21 cellular contexts compared by ENCODE assay signal in the genomic region with DNA sequence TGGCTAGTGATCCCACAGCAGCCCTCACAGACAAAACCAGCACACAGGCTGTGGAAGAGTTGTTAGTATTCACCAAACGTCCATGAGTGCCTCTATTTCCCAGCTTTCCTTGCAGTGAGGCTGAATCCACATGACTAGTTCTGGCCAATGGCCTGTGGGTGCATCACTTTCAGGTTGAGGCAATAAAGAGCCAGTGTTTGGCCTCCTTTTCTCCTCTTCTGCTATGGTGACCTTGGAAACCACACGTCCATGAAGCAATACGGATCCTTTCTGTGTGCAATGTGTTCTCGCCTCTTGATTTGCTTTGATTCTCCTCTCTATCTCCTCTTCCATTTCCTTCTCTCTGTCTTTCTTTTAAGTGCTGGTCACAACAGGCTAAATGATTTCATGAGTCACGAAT.
"Had no signal": no experiment of that assay in that cellular context is flagged by ENCODE, and none has a peak within 500 bp of the region (broad histone marks: within the 10 kb centered on the region; RNA-seq: fewer than 3 reads in every experiment).

No MANE protein-coding gene starts in this region.

- H3K36me3 Mint-ChIP-seq: stimulated activated effector memory CD8-positive, alpha-beta T cell treated with anti-CD3 and anti-CD28 coated beads, Interleukin-12 subunit alpha, Interleukin-12 subunit beta, amount 100 ng/mL, for 72 hours had no signal

- H3K4me3 ChIP-seq: colonic mucosa, esophagus squamous epithelium, hepatocyte, mucosa of descending colon, ovary, suprapubic skin, thyroid gland, upper lobe of left lung, uterus had no signal

- H3K27ac ChIP-seq: colonic mucosa, esophagus squamous epithelium, foreskin keratinocyte, hepatocyte, ovary, suprapubic skin, thyroid gland, upper lobe of left lung, uterus had no signal

- ATAC-seq: foreskin keratinocyte; left colon; mucosa of descending colon; naive thymus-derived CD8-positive, alpha-beta T cell; right cardiac atrium; stimulated activated effector memory CD8-positive, alpha-beta T cell treated with anti-CD3 and anti-CD28 coated beads, Interleukin-12 subunit alpha, Interleukin-12 subunit beta, amount 100 ng/mL, for 72 hours; stimulated activated naive CD8-positive, alpha-beta T cell treated with anti-CD3 and anti-CD28 coated beads, Interleukin-15, Interleukin-2, amounts not matched to agents 100 U/mL and 50 U/mL, for 24 hours had no signal

- H3K27me3 ChIP-seq: colonic mucosa, foreskin keratinocyte, hepatocyte, ovary, suprapubic skin, thyroid gland, upper lobe of left lung, uterus had no signal

- H3K4me2 ChIP-seq: hepatocyte had no signal

- DNase-seq: colonic mucosa; dermis blood vessel endothelial cell; esophagus squamous epithelium; foreskin keratinocyte; head of caudate nucleus; kidney; left colon; mucosa of descending colon; naive thymus-derived CD8-positive, alpha-beta T cell; ovary; right cardiac atrium; stimulated activated CD4-positive, alpha-beta T cell treated with anti-CD3 and anti-CD28 coated beads, Interleukin-4, amount 100 ng/mL, for 1 hour; stimulated activated CD8-positive, alpha-beta memory T cell treated with anti-CD3 and anti-CD28 coated beads, Interleukin-4, amount 100 ng/mL, for 48 hours; stimulated activated naive CD8-positive, alpha-beta T cell treated with anti-CD3 and anti-CD28 coated beads, Interleukin-15, Interleukin-2, amounts not matched to agents 100 U/mL and 50 U/mL, for 24 hours; thyroid gland; upper lobe of left lung; uterus had no signal

- H3K9me3 ChIP-seq: colonic mucosa, esophagus squamous epithelium, mucosa of descending colon, suprapubic skin, thyroid gland, upper lobe of left lung, uterus had no signal

- H3K4me1 Mint-ChIP-seq: naive thymus-derived CD8-positive, alpha-beta T cell; stimulated activated effector memory CD8-positive, alpha-beta T cell treated with anti-CD3 and anti-CD28 coated beads, Interleukin-12 subunit alpha, Interleukin-12 subunit beta, amount 100 ng/mL, for 72 hours had no signal

- H3K27ac Mint-ChIP-seq: naive thymus-derived CD8-positive, alpha-beta T cell; progenitor cell of endocrine pancreas; stimulated activated effector memory CD8-positive, alpha-beta T cell treated with anti-CD3 and anti-CD28 coated beads, Interleukin-12 subunit alpha, Interleukin-12 subunit beta, amount 100 ng/mL, for 72 hours had no signal

- H3K36me3 ChIP-seq: colonic mucosa, esophagus squamous epithelium, ovary, suprapubic skin, thyroid gland, upper lobe of left lung, uterus had no signal

- H3K79me2 ChIP-seq: hepatocyte had no signal

- H3K4me3 Mint-ChIP-seq: naive thymus-derived CD8-positive, alpha-beta T cell; stimulated activated effector memory CD8-positive, alpha-beta T cell treated with anti-CD3 and anti-CD28 coated beads, Interleukin-12 subunit alpha, Interleukin-12 subunit beta, amount 100 ng/mL, for 72 hours had no signal

- H2AFZ ChIP-seq: hepatocyte had no signal

- H3K4me1 ChIP-seq: colonic mucosa, esophagus squamous epithelium, suprapubic skin, thyroid gland, upper lobe of left lung, uterus had no signal

- H3K27me3 Mint-ChIP-seq: progenitor cell of endocrine pancreas had no signal
